In genomic region chr10:122421747-122422146, GRCh38 we compare ENCODE assay signal across 1 cellular context.
TF ChIP-seq lines count a peak whose summit lies in the region.

No MANE protein-coding gene starts in this region.

TF ChIP-seq in IMR-90, 13 proteins besides CTCF, POLR2A, EP300 and RAD21:
- TF ChIP-seq RCOR1 (IDR thresholded peaks at IDR 0.05; ENCODE audit: insufficient replicate concordance, low read length) (no peak), MXI1 (IDR thresholded peaks at IDR 0.05; ENCODE audit: borderline replicate concordance, low read depth, low read length) (no peak), BHLHE40 (IDR thresholded peaks at IDR 0.05; ENCODE audit: low read depth, low read length) (no peak), NFE2L2 (IDR thresholded peaks at IDR 0.05; ENCODE audit: low read depth, low read length) (no peak), ELK1 (IDR thresholded peaks at IDR 0.05; ENCODE audit: borderline replicate concordance, low read depth, low read length) (no peak), CHD1 (IDR thresholded peaks at IDR 0.05; ENCODE audit: low read depth, low read length) (no peak), SMC3 (IDR thresholded peaks at IDR 0.05; ENCODE audit: low read depth, low read length) (no peak), RFX5 (IDR thresholded peaks at IDR 0.05; ENCODE audit: low read depth, low read length) (no peak), FOS (IDR thresholded peaks at IDR 0.05; ENCODE audit: low read depth, low read length) (no peak), MAFK (IDR thresholded peaks at IDR 0.05; ENCODE audit: low read depth, low read length) (no peak), MAZ (IDR thresholded peaks at IDR 0.05; ENCODE audit: borderline replicate concordance, low read depth, low read length) (no peak), CEBPB (IDR thresholded peaks at IDR 0.05; ENCODE audit: low read depth, low read length) (no peak)
